In the genomic region with DNA sequence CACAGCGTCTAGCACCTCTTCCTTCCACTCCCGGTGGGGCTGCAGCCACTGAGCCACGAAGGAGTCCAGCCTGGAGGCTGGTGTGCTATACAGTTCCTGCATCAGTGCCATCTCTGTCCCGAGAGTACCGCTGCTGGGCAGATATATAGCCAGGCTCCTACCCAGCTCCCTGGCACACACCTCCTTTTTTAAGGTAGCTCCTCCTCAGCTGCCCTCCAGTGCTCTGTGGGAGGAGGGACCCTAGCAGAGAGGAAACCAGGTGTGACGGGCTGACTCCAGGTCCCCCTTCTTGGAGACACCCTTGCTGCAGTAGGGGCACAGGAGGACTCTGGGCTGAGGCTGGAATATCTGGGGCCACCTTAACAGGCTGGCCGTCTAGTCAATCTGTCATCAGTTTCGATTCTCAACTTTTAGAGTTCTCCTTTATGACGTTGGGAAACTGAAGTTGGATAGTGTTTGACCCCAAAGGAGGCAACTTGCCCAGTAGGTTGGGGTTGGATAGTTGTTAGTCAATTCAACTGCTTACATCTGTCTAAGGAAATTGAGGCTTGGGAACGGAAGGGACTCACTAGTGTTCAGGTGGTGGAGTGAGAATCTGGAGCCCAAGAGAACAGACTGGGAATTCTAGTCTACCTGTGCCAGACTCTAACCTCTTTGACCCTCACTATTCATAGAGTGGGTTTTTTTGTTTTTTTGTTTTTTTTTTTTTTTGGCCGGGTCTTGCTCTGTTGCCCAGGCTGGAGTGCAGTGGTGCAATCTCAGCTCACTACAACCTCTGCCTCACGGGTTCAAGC, we compare ENCODE assay signal across 9 cellular contexts. TPM values are rescaled to one million over a fixed set of nuclear protein-coding genes. Genes with fewer than 3 reads are reported as not detected.
A peak's percentile ranks its signal among the peaks of the same experiment; 100 is the strongest.
DNase-seq lines count a peak whose midpoint lies in the region; ATAC-seq and TF ChIP-seq lines count a peak whose summit lies in the region.
"Had no signal": no experiment of that assay in that cellular context is flagged by ENCODE, and none has a peak within 500 bp of the region (broad histone marks: within the 10 kb centered on the region; RNA-seq: fewer than 3 reads in every experiment).

OASL (minus strand) TSS at position 386 of the 794 bp plus-strand sequence; CDS start at position 111, 275 bp downstream.

- peak within 1 kb of the TSS; percentile 69 for H3K27ac Mint-ChIP-seq in Calu3 (ENCODE audit: unreplicated experiment)

- H3K27me3 ChIP-seq in MG63 (no peaks in the 10 kb centered on the region), uterus (no peaks in the 10 kb centered on the region)

- H3K4me1 ChIP-seq in uterus, result no peaks in the 10 kb centered on the region

- CTCF ChIA-PET in Calu3 (lab: Charles Lee), result interaction anchor here (0.8 to 2.1 kb wide), 4 partner anchors 13 to 352 kb away, joined by 3 to 4 read pairs (median 4); no protein-coding TSS in a partner anchor

- DNase-seq in Calu3 (peak; percentile 67), MG63 (peak; percentile 57), activated T-cell treated with anti-CD3 and anti-CD28 coated beads for 48 hours (ENCODE audit: low read depth) (peak; percentile 30), fibroblast of villous mesenchyme (ENCODE audit: low read depth) (peak; percentile 61), skeletal muscle cell (ENCODE audit: low read depth) (peak; percentile 49), NCI-H2196 (lab: John Stamatoyannopoulos, UW; ENCODE audit: unreplicated experiment) (no peak), uterus (no peak)

- H3K4me3 ChIP-seq in MG63 (peak within 1 kb of the TSS; percentile 41), fibroblast of villous mesenchyme (ENCODE audit: low read depth, low read length) (peak within 1 kb of the TSS; percentile 54), skeletal muscle cell (ENCODE audit: low read depth, low read length) (peak within 1 kb of the TSS; percentile 16), uterus (peak within 1 kb of the TSS in 1 of 2 donors; percentile 26)
- H3K4me3 ChIP-seq: SK-N-MC had no signal

- TF ChIP-seq CTCF in Calu3 (IDR thresholded peaks at IDR 0.05; ENCODE audit: unreplicated experiment) (no peak), fibroblast of villous mesenchyme (IDR thresholded peaks at IDR 0.05; ENCODE audit: insufficient read depth, low read depth, low read length) (no peak), uterus (IDR thresholded peaks at IDR 0.05) (no peak)

- no peaks in the 10 kb centered on the region for H3K9me3 Mint-ChIP-seq in Calu3 (ENCODE audit: low read depth, unreplicated experiment)

- peaks cover 27% of the 10 kb centered on the region for H3K27me3 Mint-ChIP-seq in Calu3 (ENCODE audit: unreplicated experiment)

- no TSS peak for BruUV-seq in Calu3 (replicated peaks; lab: Mats Ljungman, UMichigan)

- peak; percentile 69 for ATAC-seq in GM21717 (IDR thresholded peaks at IDR 0.05; ENCODE audit: unreplicated experiment)

- H3K36me3 ChIP-seq in MG63, result no peaks in the 10 kb centered on the region
- H3K36me3 ChIP-seq in uterus, result no peaks in the 10 kb centered on the region

- intact Hi-C loops in Calu3 (cut with micrococcal nuclease; ENCODE audit: unreplicated experiment), result no loop called here
- intact Hi-C loops in uterus (cut with DNase I; ENCODE audit: low total_unique reads), result no loop called here

- H3K36me3 Mint-ChIP-seq in Calu3 (ENCODE audit: insufficient read depth, unreplicated experiment), result peaks cover 10% of the 10 kb centered on the region

- peaks cover 9% of the 10 kb centered on the region for H3K4me1 Mint-ChIP-seq in Calu3 (ENCODE audit: low read depth, unreplicated experiment)

- no peak for TF ChIP-seq POLR2A in uterus (IDR thresholded peaks at IDR 0.05)

- H3K4me3 Mint-ChIP-seq in Calu3 (ENCODE audit: low read depth, unreplicated experiment), result peak within 1 kb of the TSS; percentile 80

- H3K9me3 ChIP-seq in MG63 (no peaks in the 10 kb centered on the region), uterus (no peaks in the 10 kb centered on the region)

- no peak within 1 kb of the TSS for H3K27ac ChIP-seq in uterus
- H3K27ac ChIP-seq: SK-N-MC had no signal

RNA-seq across cellular contexts. Expression of gene OASL, which starts in this region (rescaled TPM):
- total RNA-seq in Calu3 (2022), result 73.7 and 231 TPM in 2 replicates
- total RNA-seq in MG63 (2014; rRNA removed; shearing (Covaris generic); ENCODE audit: low replicate concordance), result 25.4 and 51.1 TPM in 2 replicates
- total RNA-seq in fibroblast of villous mesenchyme, result under 0.01 TPM in 2 replicates
- under 1 TPM in 2 of 4 donors, not detected in 2; 0.35 to 0.82 TPM for total RNA-seq in uterus

Comparison
In these comparisons a context has a peak if more than half of its experiments do, and no peak if none do; other contexts are left out.
1. RNA of gene OASL (total RNA-seq): 73.7 to 231 TPM in Calu3 and 25.4 to 51.1 TPM in MG63; 0.35 to 0.82 TPM in uterus and under 0.01 TPM in fibroblast of villous mesenchyme; every median in the first group is over 10 times any median in the second.
2. Peak in DNase-seq and H3K4me3 ChIP-seq in fibroblast of villous mesenchyme; RNA of the gene not detected or under 1 TPM.
3. DNase-seq: peak in Calu3 (single experiment), MG63 (single experiment), activated T-cell treated with anti-CD3 and anti-CD28 coated beads for 48 hours (single experiment) and skeletal muscle cell (single experiment); none in NCI-H2196 (single experiment) and uterus (0 of 2).